8 cellular contexts compared by ENCODE assay signal in the genomic region with DNA sequence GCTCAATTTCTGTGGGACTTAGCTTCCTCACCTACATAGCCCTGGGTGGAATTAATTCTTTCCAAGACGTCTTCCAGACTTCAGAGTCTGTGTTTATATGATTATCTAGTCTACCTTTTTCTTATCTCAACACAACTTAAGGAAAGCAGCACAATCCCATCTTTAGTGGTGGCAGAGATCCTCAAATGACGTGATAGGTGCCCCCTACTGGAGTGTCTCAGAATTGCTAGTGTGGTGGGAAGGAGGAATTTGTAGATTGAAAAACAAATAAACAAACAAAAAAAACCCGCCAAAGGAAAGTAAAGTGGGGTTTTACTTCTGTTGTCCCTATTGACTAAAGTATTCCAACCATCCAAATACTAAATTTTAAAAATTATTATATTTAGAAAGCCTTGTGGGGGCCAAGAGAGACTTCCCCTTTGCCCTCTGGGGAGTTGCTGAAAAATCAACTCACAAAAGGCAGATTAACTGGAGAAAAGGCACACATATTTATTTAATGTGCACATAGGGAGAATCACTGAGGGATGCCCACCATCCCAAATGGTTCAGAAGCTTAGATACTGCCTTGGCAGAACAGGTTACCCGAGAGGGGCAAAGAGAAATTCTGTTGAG.
A peak's percentile ranks its signal among the peaks of the same experiment; 100 is the strongest.
DNase-seq lines count a peak whose midpoint lies in the region; ATAC-seq, FAIRE-seq and TF ChIP-seq lines count a peak whose summit lies in the region.

No MANE protein-coding gene starts in this region.

- no peaks in the 10 kb centered on the region for H3K9me3 ChIP-seq in DND-41 (ENCODE audit: insufficient read depth, low read length, severe bottlenecking)

- no peak overlapping the region for H3K9ac ChIP-seq in DND-41 (ENCODE audit: low read depth, low read length)

- peak; percentile 48; the same call in 1 of the 3 replicates for ATAC-seq in DND-41 (ENCODE audit: insufficient read depth, low read depth)
- no peak for ATAC-seq in activated T-cell treated with anti-CD3 and anti-CD28 coated beads, Interleukin-2, amount 50 U/mL, for 72 hours (replicated peaks in 1 of 2)

- no peak overlapping the region for H3K4me3 ChIP-seq in DND-41 (ENCODE audit: low read depth in 1 of 2, low read length in 2 of 2)

- no peaks in the 10 kb centered on the region for H3K79me2 ChIP-seq in DND-41 (ENCODE audit: insufficient read depth, low read length)

- no peak overlapping the region for H3K27ac Mint-ChIP-seq in activated T-cell treated with anti-CD3 and anti-CD28 coated beads, Interleukin-2, amount 50 U/mL, for 72 hours
- H3K27ac Mint-ChIP-seq in immature natural killer cell = no peak overlapping the region

- no peaks in the 10 kb centered on the region for H3K36me3 ChIP-seq in DND-41 (ENCODE audit: insufficient read depth, low read length)

- H2AFZ ChIP-seq in DND-41 (ENCODE audit: low read depth, low read length) = no peak overlapping the region

- no peak overlapping the region for H3K4me3 Mint-ChIP-seq in activated T-cell treated with anti-CD3 and anti-CD28 coated beads, Interleukin-2, amount 50 U/mL, for 72 hours
- H3K4me3 Mint-ChIP-seq in immature natural killer cell = no peak overlapping the region

- no peak overlapping the region for H3K27ac ChIP-seq in DND-41 (ENCODE audit: low read length)

- no peaks in the 10 kb centered on the region for H3K27me3 ChIP-seq in DND-41 (ENCODE audit: insufficient read depth, low read length, poor library complexity)

- DNase-seq in DND-41 (peak; percentile 47), LHCN-M2 (ENCODE audit: low read depth) (peak; percentile 38), immature natural killer cell (peak; percentile 25 to 35 (median 30)), GM19239 (ENCODE audit: insufficient read length, low spot score) (no peak), NCI-H146 treated with DMSO at 0.1 percent for 48 hours (lab: John Stamatoyannopoulos, UW; ENCODE audit: unreplicated experiment) (no peak), NCI-H524 (lab: John Stamatoyannopoulos, UW) (no peak)
- DNase-seq in activated T-cell treated with anti-CD3 and anti-CD28 coated beads, Interleukin-2, amount 50 U/mL, for 72 hours = peak; percentile 37
- DNase-seq in stimulated activated CD4-positive, alpha-beta T cell treated with anti-CD3 and anti-CD28 coated beads, TNF-alpha, amount 100 ng/mL, for 48 hours (ENCODE audit: low read depth in 3 of 3) = peak; percentile 10 to 23 (median 18)

- H4K20me1 ChIP-seq in DND-41 (ENCODE audit: insufficient read depth, low read length) = no peaks in the 10 kb centered on the region

- no peak for FAIRE-seq in GM19239 (lab: Jason Lieb, UNC)

- no peaks in the 10 kb centered on the region for H3K9me3 Mint-ChIP-seq in activated T-cell treated with anti-CD3 and anti-CD28 coated beads, Interleukin-2, amount 50 U/mL, for 72 hours
- no peaks in the 10 kb centered on the region for H3K9me3 Mint-ChIP-seq in immature natural killer cell

- no peaks in the 10 kb centered on the region for H3K27me3 Mint-ChIP-seq in activated T-cell treated with anti-CD3 and anti-CD28 coated beads, Interleukin-2, amount 50 U/mL, for 72 hours (ENCODE audit: low read depth)
- peaks cover 0 to 2% (median 0%) of the 10 kb centered on the region in 3 donors for H3K27me3 Mint-ChIP-seq in immature natural killer cell (ENCODE audit: low read depth in 3 of 3)

- no peak overlapping the region for H3K4me2 ChIP-seq in DND-41 (ENCODE audit: insufficient read depth, low read length)

- TF ChIP-seq CTCF in DND-41 (IDR thresholded peaks at IDR 0.05; ENCODE audit: borderline replicate concordance, extremely low read depth, low read length, poor library complexity, severe bottlenecking) = peak; percentile 75

- H3K36me3 Mint-ChIP-seq in activated T-cell treated with anti-CD3 and anti-CD28 coated beads, Interleukin-2, amount 50 U/mL, for 72 hours (ENCODE audit: insufficient read depth in 2 of 2) = peaks cover 0 to 4% of the 10 kb centered on the region in 2 donors
- H3K36me3 Mint-ChIP-seq in immature natural killer cell = no peaks in the 10 kb centered on the region

- no peaks in the 10 kb centered on the region for H3K4me1 Mint-ChIP-seq in activated T-cell treated with anti-CD3 and anti-CD28 coated beads, Interleukin-2, amount 50 U/mL, for 72 hours (ENCODE audit: low read depth)
- peaks cover 0 to 1% of the 10 kb centered on the region in 2 donors for H3K4me1 Mint-ChIP-seq in immature natural killer cell

- H3K4me1 ChIP-seq in DND-41 (ENCODE audit: insufficient read depth, low read length) = no peaks in the 10 kb centered on the region

Comparison
In these comparisons a context has a peak if more than half of its experiments do, and no peak if none do; other contexts are left out.
1. DNase-seq: peak in DND-41 (single experiment), LHCN-M2 (single experiment), activated T-cell treated with anti-CD3 and anti-CD28 coated beads, Interleukin-2, amount 50 U/mL, for 72 hours (2 of 2), immature natural killer cell (3 of 3) and stimulated activated CD4-positive, alpha-beta T cell treated with anti-CD3 and anti-CD28 coated beads, TNF-alpha, amount 100 ng/mL, for 48 hours (3 of 3); none in GM19239 (single experiment), NCI-H146 treated with DMSO at 0.1 percent for 48 hours (single experiment) and NCI-H524 (0 of 2).